Comparison of ENCODE assay signal across 1 cellular context in the genomic region with DNA sequence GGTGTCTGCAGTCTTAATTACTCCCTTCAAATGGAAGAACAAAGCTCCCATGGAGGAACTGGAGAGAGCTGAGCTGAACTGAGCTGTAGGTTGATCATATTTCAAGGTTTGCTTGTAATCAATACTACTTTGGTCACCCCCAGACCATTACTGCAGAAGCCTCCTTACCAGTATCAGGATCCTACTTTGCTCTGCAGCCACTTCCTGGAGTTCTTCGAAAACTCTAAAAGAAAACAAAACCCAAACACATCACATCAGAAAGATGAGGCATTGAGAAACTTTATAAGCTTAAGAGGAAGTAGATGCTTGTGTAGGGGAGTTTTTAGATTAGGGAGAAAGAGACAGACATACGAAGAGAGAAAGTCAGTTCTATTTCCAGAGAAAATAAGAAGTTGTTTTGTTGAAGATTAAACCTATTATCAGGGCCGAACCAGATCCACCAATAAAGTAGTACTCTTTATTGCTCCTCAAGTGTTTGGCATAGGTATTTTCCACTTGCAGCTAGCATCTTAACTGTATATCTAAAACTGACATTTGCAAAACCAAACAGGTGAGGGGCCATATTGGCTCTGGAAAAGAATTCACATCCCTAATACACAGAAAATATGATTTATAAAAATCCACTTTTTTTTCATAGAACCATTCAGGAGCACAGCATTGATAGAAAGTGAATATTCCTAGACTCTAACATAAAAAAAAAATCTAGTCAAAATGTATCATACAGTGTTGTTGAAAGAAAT.
TF ChIP-seq lines count a peak whose summit lies in the region.

No MANE protein-coding gene starts in this region.

TF ChIP-seq in H1, 55 proteins besides CTCF, POLR2A, EP300 and RAD21 (continued from another document):
- TF ChIP-seq SP1 (IDR thresholded peaks at IDR 0.05; ENCODE audit: low read depth, low read length) (no peak), TEAD4 (IDR thresholded peaks at IDR 0.05; ENCODE audit: low read depth, low read length) (no peak), MAX (IDR thresholded peaks at IDR 0.05) (no peak), RBBP5 (IDR thresholded peaks at IDR 0.05; ENCODE audit: borderline replicate concordance, low read depth, low read length) (no peak), TBP (IDR thresholded peaks at IDR 0.05; ENCODE audit: low read depth, low read length) (no peak), ASH2L (IDR thresholded peaks at IDR 0.05; ENCODE audit: low read length) (no peak), PHF8 (conservative IDR thresholded peaks at IDR 0.05; ENCODE audit: low read depth, low read length) (no peak), SAP30 (IDR thresholded peaks at IDR 0.05; ENCODE audit: insufficient read depth, insufficient replicate concordance, low read length) (no peak), CREB1 (IDR thresholded peaks at IDR 0.05) (no peak), SRF (IDR thresholded peaks at IDR 0.05; ENCODE audit: low read depth, low read length) (no peak), RXRA (IDR thresholded peaks at IDR 0.05; ENCODE audit: insufficient read depth, low read depth, low read length) (no peak), SUZ12 (IDR thresholded peaks at IDR 0.05; ENCODE audit: low read length) (no peak)
- TF ChIP-seq, protein P1, sequence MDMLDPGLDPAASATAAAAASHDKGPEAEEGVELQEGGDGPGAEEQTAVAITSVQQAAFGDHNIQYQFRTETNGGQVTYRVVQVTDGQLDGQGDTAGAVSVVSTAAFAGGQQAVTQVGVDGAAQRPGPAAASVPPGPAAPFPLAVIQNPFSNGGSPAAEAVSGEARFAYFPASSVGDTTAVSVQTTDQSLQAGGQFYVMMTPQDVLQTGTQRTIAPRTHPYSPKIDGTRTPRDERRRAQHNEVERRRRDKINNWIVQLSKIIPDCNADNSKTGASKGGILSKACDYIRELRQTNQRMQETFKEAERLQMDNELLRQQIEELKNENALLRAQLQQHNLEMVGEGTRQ (IDR thresholded peaks at IDR 0.05; ENCODE audit: low read length): no peak
TF ChIP-seq in H1: peak in this region for 0.
